Comparison of ENCODE assay signal across 8 cellular contexts in genomic region chr5:100903036-100903887, GRCh38. TPM values are rescaled to one million over a fixed set of nuclear protein-coding genes. Genes with fewer than 3 reads are reported as not detected.
DNase-seq lines count a peak whose midpoint lies in the region; ATAC-seq, FAIRE-seq and TF ChIP-seq lines count a peak whose summit lies in the region.

Gene ST8SIA4, minus strand, starts transcription at chr5:100903282. Its CDS starts 327 bp downstream, at chr5:100902955.

- peaks cover 0 to 3% of the 10 kb centered on the region in 2 donors for H3K4me1 ChIP-seq in mucosa of rectum (ENCODE audit: control insufficient read depth in 2 of 2, insufficient read depth in 2 of 2, low read length in 2 of 2)

- H3K27ac ChIP-seq in AG04450 (ENCODE audit: low read depth, low read length) (no peak within 1 kb of the TSS), mucosa of rectum (ENCODE audit: low read depth in 2 of 2, low read length in 2 of 2) (peak within 1 kb of the TSS; percentile 63 to 86)

- H3K4me3 ChIP-seq in AG04450 (ENCODE audit: low read depth, low read length) = peak within 1 kb of the TSS; percentile 54
- peak within 1 kb of the TSS; percentile 63 for H3K4me3 ChIP-seq in epithelial cell of proximal tubule (ENCODE audit: low read depth, low read length)
- H3K4me3 ChIP-seq in mucosa of rectum (ENCODE audit: low read length in 2 of 2) = peak within 1 kb of the TSS; percentile 59 to 90

- DNase-seq in AG04450 (ENCODE audit: low read depth, low spot score) (peak; percentile 8), GM19239 (ENCODE audit: insufficient read length, low spot score) (no peak), NOMO-1 (lab: John Stamatoyannopoulos, UW; ENCODE audit: unreplicated experiment in 2 of 2) (peak; percentile 92 to 94), epithelial cell of proximal tubule (ENCODE audit: low read depth) (no peak)
- peak; percentile 89 for DNase-seq in activated CD8-positive, alpha-beta memory T cell treated with anti-CD3 and anti-CD28 coated beads, Interleukin-2, amount 50 U/mL, for 4 hours
- peak; percentile 88 for DNase-seq in stimulated activated CD8-positive, alpha-beta memory T cell treated with anti-CD3 and anti-CD28 coated beads, Interleukin-4, amount 100 ng/mL, for 24 hours (ENCODE audit: low read depth)

- peaks cover 14% of the 10 kb centered on the region for H3K27me3 ChIP-seq in AG04450 (ENCODE audit: control insufficient read depth, insufficient read depth, low read length)
- peaks cover 7 to 10% of the 10 kb centered on the region in 2 donors for H3K27me3 ChIP-seq in mucosa of rectum (ENCODE audit: control insufficient read depth in 2 of 2, insufficient read depth in 2 of 2, low read length in 2 of 2)

- no peaks in the 10 kb centered on the region for H3K36me3 ChIP-seq in mucosa of rectum (ENCODE audit: control insufficient read depth in 2 of 2, insufficient read depth in 2 of 2, low read length in 2 of 2)

- peak within 1 kb of the TSS; percentile 33 to 72 for H3K9ac ChIP-seq in mucosa of rectum (ENCODE audit: low read depth in 1 of 2, low read length in 2 of 2)

- ATAC-seq in HG03460 (IDR thresholded peaks at IDR 0.05; ENCODE audit: unreplicated experiment) = peak; percentile 65

- no peak for TF ChIP-seq CTCF in AG04450 (IDR thresholded peaks at IDR 0.05; ENCODE audit: low read depth, low read length)
- no peak for TF ChIP-seq CTCF in epithelial cell of proximal tubule (conservative IDR thresholded peaks at IDR 0.05; ENCODE audit: low read depth, low read length)

- POLR2A ChIA-PET in AG04450 (lab: Yijun Ruan, JAX) = no interaction called here

- CTCF ChIA-PET in AG04450 (lab: Charles Lee) = no interaction called here

- peak; percentile 99 for FAIRE-seq in GM19239 (lab: Jason Lieb, UNC)

- no peaks in the 10 kb centered on the region; the same call in 1 of the 2 replicates for H3K9me3 ChIP-seq in AG04450 (ENCODE audit: control insufficient read depth, insufficient read depth, low read length)
- no peaks in the 10 kb centered on the region for H3K9me3 ChIP-seq in mucosa of rectum (ENCODE audit: control insufficient read depth in 2 of 2, low read length in 2 of 2)

RNA-seq across cellular contexts. Expression of gene ST8SIA4, which starts in this region (rescaled TPM):
- 0.02 TPM in 2 replicates for polyA plus RNA-seq in AG04450 (2011; rRNA removed)
- 0.09 TPM in 1 of 2 replicates, not detected in the other for polyA minus RNA-seq in AG04450 (2011; rRNA and poly(A)+ RNA removed)
- total RNA-seq in epithelial cell of proximal tubule = 0.12 and 0.72 TPM in 2 replicates

Comparison
In these comparisons a context has a peak if more than half of its experiments do, and no peak if none do; other contexts are left out.
1. Peak in DNase-seq and H3K4me3 ChIP-seq in AG04450; RNA of the gene not detected or under 1 TPM.
2. DNase-seq: peak in NOMO-1 (2 of 2), activated CD8-positive, alpha-beta memory T cell treated with anti-CD3 and anti-CD28 coated beads, Interleukin-2, amount 50 U/mL, for 4 hours (single experiment) and stimulated activated CD8-positive, alpha-beta memory T cell treated with anti-CD3 and anti-CD28 coated beads, Interleukin-4, amount 100 ng/mL, for 24 hours (single experiment); none in GM19239 (single experiment) and epithelial cell of proximal tubule (single experiment).
3. Peak in every context shown above with its lines, with median percentiles within 50 percentile points of each other: H3K4me3 ChIP-seq.